ENCODE assay signal across 8 cellular contexts in the genomic region with DNA sequence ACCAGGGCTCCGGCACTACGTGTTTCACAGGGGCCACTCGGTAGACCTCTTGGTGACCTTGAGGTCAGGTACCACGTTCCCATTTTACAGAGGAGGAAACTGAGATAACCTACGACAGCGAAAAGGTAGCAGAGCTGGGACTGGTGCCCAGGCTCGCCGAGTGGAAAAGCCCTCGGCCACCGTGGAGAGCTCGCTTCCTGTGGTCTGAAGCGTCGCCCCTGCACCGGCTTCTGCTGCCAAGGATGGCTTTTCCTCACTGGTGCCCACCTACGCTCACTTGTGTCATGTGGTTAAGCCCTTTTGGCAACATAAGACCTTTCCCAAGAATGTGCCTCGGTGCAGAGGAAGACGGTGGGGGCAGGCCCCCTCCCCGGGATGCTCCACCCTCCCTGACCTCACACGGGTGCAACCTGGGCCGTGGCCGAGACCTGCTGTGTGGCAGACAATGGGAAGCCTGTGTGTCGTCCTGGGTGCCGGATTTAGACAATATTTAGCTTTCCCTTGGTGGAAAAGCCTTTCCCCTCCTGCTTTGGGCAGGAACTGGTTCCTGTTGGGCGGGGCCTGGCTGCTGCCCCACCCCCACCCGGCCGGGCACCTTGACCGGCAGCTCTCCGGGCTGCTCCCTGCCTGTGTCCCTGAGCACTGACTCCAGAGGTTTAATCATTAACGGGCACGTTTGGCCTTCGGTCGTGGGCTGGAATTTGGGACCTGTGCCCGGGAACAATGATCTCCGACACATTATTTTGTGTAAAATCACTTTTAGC. TPM values are rescaled to one million over a fixed set of nuclear protein-coding genes. Genes with fewer than 3 reads are reported as not detected.
DNase-seq lines count a peak whose midpoint lies in the region; ATAC-seq, FAIRE-seq and TF ChIP-seq lines count a peak whose summit lies in the region.

No MANE protein-coding gene starts in this region.

- H3K79me2 ChIP-seq in fibroblast of lung (ENCODE audit: control insufficient read depth, insufficient read depth, low read length), result no peaks in the 10 kb centered on the region

- H3K4me3 ChIP-seq in fibroblast of lung (replicated peaks in 1 of 4; ENCODE audit: control extremely low read depth in 1 of 4, insufficient read depth in 1 of 4, low read depth in 3 of 4, low read length in 4 of 4) (peak overlapping the region in 2 of 4 experiments; percentile 25 to 31), sigmoid colon (peak overlapping the region in 3 of 4 donors; percentile 2 to 14 (median 7))

- no peak for TF ChIP-seq EP300 in sigmoid colon (IDR thresholded peaks at IDR 0.05)

- ATAC-seq in omental fat pad (ENCODE audit: low FRiP score), result no peak

- TF ChIP-seq POLR2A in sigmoid colon (IDR thresholded peaks at IDR 0.05) (peak in 1 of 2 donors; percentile 18), GM12892 (IDR thresholded peaks at IDR 0.05; ENCODE audit: low read depth, low read length) (no peak)

- FAIRE-seq in GM12892 (lab: Jason Lieb, UNC), result no peak

- WGBS in sigmoid colon, 2 donors, result 6 to 23% methylated on average over 34 of the region's 34 CpGs

- H2AFZ ChIP-seq in fibroblast of lung (ENCODE audit: low read length), result no peak overlapping the region

- POLR2A ChIA-PET in RWPE1 (lab: Yijun Ruan, JAX; ENCODE audit: low non-redundant PET), result no interaction called here

- peak overlapping the region; percentile 82 for H3K4me2 ChIP-seq in fibroblast of lung (ENCODE audit: extremely low read depth, insufficient read depth, low read length)

- H3K4me1 ChIP-seq in fibroblast of lung (ENCODE audit: control insufficient read depth, extremely low read depth, insufficient read depth, low read length) (peaks cover 7% of the 10 kb centered on the region), sigmoid colon (peaks cover 0 to 39% (median 37%) of the 10 kb centered on the region in 4 donors)

- no peaks in the 10 kb centered on the region for H4K20me1 ChIP-seq in fibroblast of lung (ENCODE audit: control insufficient read depth, extremely low read depth, insufficient read depth, low read length)

- CTCF ChIA-PET in RWPE1 (lab: Yijun Ruan, JAX), result interaction anchor here (1.1 kb wide), 1 partner anchor 21 kb away, joined by 3 read pairs; no protein-coding TSS in a partner anchor

- no peak overlapping the region for H3K9ac ChIP-seq in fibroblast of lung (ENCODE audit: insufficient read depth, low read length)

- TF ChIP-seq CTCF in RWPE1 (conservative IDR thresholded peaks at IDR 0.05; ENCODE audit: low read depth) (no peak), fibroblast of lung (conservative IDR thresholded peaks at IDR 0.05 in 1 of 2, IDR thresholded peaks at IDR 0.05 in 1 of 2; ENCODE audit: low read depth in 1 of 2, low read length in 2 of 2) (no peak), sigmoid colon (IDR thresholded peaks at IDR 0.05) (no peak), omental fat pad (IDR thresholded peaks at IDR 0.05) (no peak)

- DNase-seq in DMS53 (lab: John Stamatoyannopoulos, UW), result peak; percentile 92
- DNase-seq in RWPE1 (ENCODE audit: low spot score), result peak; percentile 67
- peak in 1 of 2 donors; percentile 41 for DNase-seq in fibroblast of lung (ENCODE audit: low read depth in 2 of 2)
- no peak for DNase-seq in sigmoid colon
- DNase-seq in NCI-H2171 (lab: John Stamatoyannopoulos, UW), result no peak
- DNase-seq in omental fat pad (ENCODE audit: low spot score), result no peak
- no peak for DNase-seq in GM12892 (ENCODE audit: insufficient read length)
- DNase-seq in NCI-H2171 treated with DMSO at 0.1 percent for 48 hours (lab: John Stamatoyannopoulos, UW), result no peak

- H3K27me3 ChIP-seq in fibroblast of lung (ENCODE audit: control insufficient read depth, insufficient read depth, low read length) (no peaks in the 10 kb centered on the region), sigmoid colon (no peaks in the 10 kb centered on the region)

- H3K27ac ChIP-seq in RWPE1, result peak overlapping the region; percentile 92
- H3K27ac ChIP-seq in fibroblast of lung (ENCODE audit: insufficient read depth, low read length), result no peak overlapping the region
- peak overlapping the region; percentile 39 to 73 (median 56) for H3K27ac ChIP-seq in sigmoid colon

- intact Hi-C loops in sigmoid colon (cut with DNase I), result no loop called here

- H3K9me3 ChIP-seq in fibroblast of lung (ENCODE audit: control insufficient read depth, insufficient read depth, low read depth, low read length), result no peaks in the 10 kb centered on the region
- no peaks in the 10 kb centered on the region for H3K9me3 ChIP-seq in sigmoid colon

- H3K36me3 ChIP-seq in fibroblast of lung (ENCODE audit: control insufficient read depth, insufficient read depth, low read length), result no peaks in the 10 kb centered on the region
- H3K36me3 ChIP-seq in sigmoid colon, result no peaks in the 10 kb centered on the region

RNA-seq across cellular contexts. Expression of gene PPP1R13B, which starts 32.4 kb away (rescaled TPM):
- total RNA-seq in fibroblast of lung (1.3 and 2.0 TPM in 2 replicates), sigmoid colon (10 to 100 TPM in 2 of 4 donors, 1 to 10 TPM in 2; 8.6 to 10.5 (median 10.1) TPM), omental fat pad (10 to 100 TPM in 3 of 4 donors, 1 to 10 TPM in 1; 9.7 to 31.1 (median 15.0) TPM)
- polyA plus RNA-seq in fibroblast of lung (2.7 and 3.3 TPM in 2 replicates), sigmoid colon (10 to 100 TPM in 1 of 3 donors, 1 to 10 TPM in 2; 9.6 to 26.9 (median 9.9) TPM)
- 1.8 and 5.1 TPM in 2 replicates for polyA plus RNA-seq in fibroblast of lung (2012)
- 5.5 and 20.9 TPM in 2 replicates for polyA minus RNA-seq in fibroblast of lung (ENCODE audit: low replicate concordance)
- polyA plus RNA-seq in GM12892 (2012; ENCODE audit: missing spikeins), result 3.6 TPM

RNA-seq across cellular contexts. Expression of gene TDRD9, which starts 48.5 kb away (rescaled TPM):
- total RNA-seq in fibroblast of lung (0.50 and 1.0 TPM in 2 replicates), sigmoid colon (1 to 10 TPM in 2 of 4 donors, under 1 TPM in 2; 0.68 to 4.6 (median 2.0) TPM), omental fat pad (1 to 10 TPM in 2 of 4 donors, under 1 TPM in 2; 0.28 to 8.0 (median 1.1) TPM)
- polyA plus RNA-seq in fibroblast of lung (0.28 and 0.63 TPM in 2 replicates), sigmoid colon (1 to 10 TPM in 2 of 3 donors, under 1 TPM in 1; 0.58 to 1.2 (median 1.2) TPM)
- 0.03 and 0.41 TPM in 2 replicates for polyA plus RNA-seq in fibroblast of lung (2012)
- polyA minus RNA-seq in fibroblast of lung (ENCODE audit: low replicate concordance), result not detected in 2 replicates
- not detected for polyA plus RNA-seq in GM12892 (2012; ENCODE audit: missing spikeins)

Comparison
In these comparisons a context has a peak if more than half of its experiments do, and no peak if none do; other contexts are left out.
1. DNase-seq: peak in DMS53 (single experiment) and RWPE1 (single experiment); none in sigmoid colon (single experiment), NCI-H2171 (single experiment), omental fat pad (single experiment), GM12892 (single experiment) and NCI-H2171 treated with DMSO at 0.1 percent for 48 hours (single experiment).